In genomic region chr12:74539765-74540526, GRCh38 we compare ENCODE assay signal across 8 cellular contexts. TPM values are rescaled to one million over a fixed set of nuclear protein-coding genes. Genes with fewer than 3 reads are reported as not detected.
DNase-seq lines count a peak whose midpoint lies in the region; ATAC-seq and TF ChIP-seq lines count a peak whose summit lies in the region.

No MANE protein-coding gene starts in this region.

- no peak for DNase-seq in CD4-positive, alpha-beta T cell
- DNase-seq in central memory CD8-positive, alpha-beta T cell (ENCODE audit: low spot score in 2 of 2) = no peak
- DNase-seq in naive thymus-derived CD4-positive, alpha-beta T cell = peak in 1 of 9 donors; percentile 1
- DNase-seq in HuH-7 (ENCODE audit: low spot score) = no peak
- DNase-seq in aorta = no peak
- no peak for DNase-seq in foreskin keratinocyte

- H3K36me3 ChIP-seq in KMS-11 (ENCODE audit: insufficient read depth) (no peaks in the 10 kb centered on the region; the same call in 1 of the 2 replicates), aorta (ENCODE audit: control insufficient read depth in 1 of 2, insufficient read depth in 2 of 2, low read length in 1 of 2) (peaks cover 4% of the 10 kb centered on the region in 2 donors)
- H3K36me3 ChIP-seq in naive thymus-derived CD4-positive, alpha-beta T cell (ENCODE audit: control insufficient read depth in 2 of 3, insufficient read depth in 3 of 3, low read length in 3 of 3) = peaks cover 0 to 27% (median 0%) of the 10 kb centered on the region in 3 experiments

- peak overlapping the region; percentile 94 for H3K4me2 ChIP-seq in KMS-11

- no peak for ATAC-seq in CD4-positive, alpha-beta T cell (ENCODE audit: poor library complexity)
- no peak for ATAC-seq in central memory CD8-positive, alpha-beta T cell (replicated peaks; ENCODE audit: extremely low read depth, poor library complexity, severe bottlenecking)
- no peak for ATAC-seq in naive thymus-derived CD4-positive, alpha-beta T cell
- no peak for ATAC-seq in aorta (ENCODE audit: low FRiP score)
- ATAC-seq in HG03571 (IDR thresholded peaks at IDR 0.05; ENCODE audit: unreplicated experiment) = no peak
- ATAC-seq in foreskin keratinocyte = no peak

- peaks cover 64% of the 10 kb centered on the region for H3K4me1 Mint-ChIP-seq in CD4-positive, alpha-beta T cell (ENCODE audit: low read depth)
- H3K4me1 Mint-ChIP-seq in central memory CD8-positive, alpha-beta T cell = peaks cover 58% of the 10 kb centered on the region
- peaks cover 39 to 71% (median 61%) of the 10 kb centered on the region in 7 donors for H3K4me1 Mint-ChIP-seq in naive thymus-derived CD4-positive, alpha-beta T cell

- intact Hi-C loops in CD4-positive, alpha-beta T cell (cut with DNase I, micrococcal nuclease) = loop anchor here in 1 of 2 experiments (5.0 kb wide), 2 partner anchors 128 to 518 kb away; no protein-coding TSS in a partner anchor
- intact Hi-C loops in naive thymus-derived CD4-positive, alpha-beta T cell (cut with micrococcal nuclease) = loop anchor here (2.0 to 5.0 kb wide), 5 partner anchors 937 to 1809 kb away; partner anchors contain the start of genes BBS10 (in 2 of the 2) and NAP1L1 (in 1 of the 2)
- intact Hi-C loops in aorta (cut with DNase I) = no loop called here

- peaks cover 52% of the 10 kb centered on the region for H3K79me2 ChIP-seq in KMS-11 (ENCODE audit: insufficient read depth, low read depth)

- peak overlapping the region; percentile 100 for H3K27ac Mint-ChIP-seq in CD4-positive, alpha-beta T cell
- H3K27ac Mint-ChIP-seq in central memory CD8-positive, alpha-beta T cell (ENCODE audit: low read depth) = peak overlapping the region; percentile 100
- peak overlapping the region; percentile 60 to 100 (median 98) for H3K27ac Mint-ChIP-seq in naive thymus-derived CD4-positive, alpha-beta T cell

- WGBS in aorta, 2 donors = 41 to 57% methylated on average over 6 of the region's 6 CpGs

- no peaks in the 10 kb centered on the region for H3K27me3 ChIP-seq in CD4-positive, alpha-beta T cell (ENCODE audit: control insufficient read depth, insufficient read depth, low read length)
- H3K27me3 ChIP-seq in KMS-11 (ENCODE audit: insufficient read depth, low read depth) (no peaks in the 10 kb centered on the region), aorta (ENCODE audit: control insufficient read depth in 1 of 2, insufficient read depth in 2 of 2, low read length in 1 of 2) (no peaks in the 10 kb centered on the region), foreskin keratinocyte (no peaks in the 10 kb centered on the region)
- H3K27me3 ChIP-seq in naive thymus-derived CD4-positive, alpha-beta T cell (ENCODE audit: control insufficient read depth in 2 of 2, insufficient read depth in 2 of 2, low read length in 2 of 2) = no peaks in the 10 kb centered on the region

- POLR2A ChIA-PET in CD4-positive, alpha-beta T cell (lab: Charles Lee) = interaction anchor here (0.7 kb wide), 1 partner anchor 965 kb away, joined by 3 read pairs; no protein-coding TSS in a partner anchor
- POLR2A ChIA-PET in naive thymus-derived CD4-positive, alpha-beta T cell (lab: Charles Lee) = no interaction called here

- H2AFZ ChIP-seq in KMS-11 (ENCODE audit: low read depth) = no peak overlapping the region

- no peaks in the 10 kb centered on the region for H3K9me3 ChIP-seq in CD4-positive, alpha-beta T cell (ENCODE audit: control insufficient read depth, low read length)
- no peaks in the 10 kb centered on the region for H3K9me3 ChIP-seq in naive thymus-derived CD4-positive, alpha-beta T cell (ENCODE audit: control insufficient read depth in 2 of 3, low read length in 3 of 3)
- no peaks in the 10 kb centered on the region for H3K9me3 ChIP-seq in aorta (ENCODE audit: control insufficient read depth, low read length)

- peaks cover 24% of the 10 kb centered on the region for H4K20me1 ChIP-seq in KMS-11 (ENCODE audit: insufficient read depth)

- TF ChIP-seq CTCF in CD4-positive, alpha-beta T cell (IDR thresholded peaks at IDR 0.05) = no peak
- TF ChIP-seq CTCF in KMS-11 (conservative IDR thresholded peaks at IDR 0.05; ENCODE audit: low read depth, low read length) (no peak), foreskin keratinocyte (conservative IDR thresholded peaks at IDR 0.05) (no peak)

- peaks cover 62% of the 10 kb centered on the region for H3K36me3 Mint-ChIP-seq in CD4-positive, alpha-beta T cell (ENCODE audit: low read depth)
- peaks cover 34% of the 10 kb centered on the region for H3K36me3 Mint-ChIP-seq in central memory CD8-positive, alpha-beta T cell (ENCODE audit: insufficient read depth)
- peaks cover 13 to 44% (median 40%) of the 10 kb centered on the region in 5 donors for H3K36me3 Mint-ChIP-seq in naive thymus-derived CD4-positive, alpha-beta T cell

- H3K27ac ChIP-seq in CD4-positive, alpha-beta T cell (ENCODE audit: low read depth, low read length) = peak overlapping the region; percentile 5
- H3K27ac ChIP-seq in KMS-11 (no peak overlapping the region), aorta (ENCODE audit: low read depth in 1 of 2, low read length in 2 of 2) (no peak overlapping the region), foreskin keratinocyte (no peak overlapping the region)
- H3K27ac ChIP-seq in naive thymus-derived CD4-positive, alpha-beta T cell (ENCODE audit: low read depth, low read length) = peak overlapping the region; percentile 94

- H3K27me3 Mint-ChIP-seq in CD4-positive, alpha-beta T cell = no peaks in the 10 kb centered on the region
- no peaks in the 10 kb centered on the region for H3K27me3 Mint-ChIP-seq in central memory CD8-positive, alpha-beta T cell
- no peaks in the 10 kb centered on the region for H3K27me3 Mint-ChIP-seq in naive thymus-derived CD4-positive, alpha-beta T cell

- H3K9ac ChIP-seq in KMS-11 = no peak overlapping the region; the same call in 1 of the 2 replicates

- H3K4me3 Mint-ChIP-seq in CD4-positive, alpha-beta T cell = peak overlapping the region; percentile 95
- peak overlapping the region; percentile 96 for H3K4me3 Mint-ChIP-seq in central memory CD8-positive, alpha-beta T cell
- peak overlapping the region; percentile 87 to 99 (median 97) for H3K4me3 Mint-ChIP-seq in naive thymus-derived CD4-positive, alpha-beta T cell

- CTCF ChIA-PET in CD4-positive, alpha-beta T cell (lab: Charles Lee) = no interaction called here
- CTCF ChIA-PET in naive thymus-derived CD4-positive, alpha-beta T cell (lab: Charles Lee) = no interaction called here

- H3K4me1 ChIP-seq in KMS-11 (ENCODE audit: low read depth, poor library complexity, severe bottlenecking) (peaks cover 28% of the 10 kb centered on the region), aorta (ENCODE audit: control insufficient read depth in 1 of 2, insufficient read depth in 2 of 2, low read length in 2 of 2) (peaks cover 1 to 7% of the 10 kb centered on the region in 2 donors), foreskin keratinocyte (peaks cover 4% of the 10 kb centered on the region)
- peaks cover 27 to 32% of the 10 kb centered on the region in 2 donors for H3K4me1 ChIP-seq in naive thymus-derived CD4-positive, alpha-beta T cell (ENCODE audit: control insufficient read depth in 2 of 2, insufficient read depth in 2 of 2, low read length in 2 of 2)

- H3K4me3 ChIP-seq in KMS-11 (IDR thresholded peaks at IDR 0.05; ENCODE audit: insufficient read depth, low read depth, low read length) (no peak overlapping the region), aorta (ENCODE audit: low read length in 2 of 2) (peak overlapping the region in 1 of 2 donors; percentile 4)
- peak overlapping the region; percentile 85 for H3K4me3 ChIP-seq in naive thymus-derived CD4-positive, alpha-beta T cell (ENCODE audit: low read length)

- H3K9me3 Mint-ChIP-seq in CD4-positive, alpha-beta T cell = no peaks in the 10 kb centered on the region
- H3K9me3 Mint-ChIP-seq in central memory CD8-positive, alpha-beta T cell = no peaks in the 10 kb centered on the region
- peaks cover 0 to 24% (median 2%) of the 10 kb centered on the region in 11 donors for H3K9me3 Mint-ChIP-seq in naive thymus-derived CD4-positive, alpha-beta T cell

RNA-seq across cellular contexts. Expression of gene ATXN7L3B, which starts 2.3 kb away (rescaled TPM):
- 10 to 100 TPM; 46.1 to 47.7 TPM for total RNA-seq in CD4-positive, alpha-beta T cell
- total RNA-seq in naive thymus-derived CD4-positive, alpha-beta T cell = 10 to 100 TPM; 25.6 to 51.6 (median 46.9) TPM
- polyA plus RNA-seq in naive thymus-derived CD4-positive, alpha-beta T cell = 10 to 100 TPM; 43.9 to 50.0 TPM
- total RNA-seq in aorta (10 to 100 TPM; 19.0 to 21.5 TPM), foreskin keratinocyte (14.7 and 17.6 TPM in 2 replicates)
- polyA plus RNA-seq in aorta (1 to 10 TPM; 7.7 to 9.1 TPM), foreskin keratinocyte (7.5 and 7.7 TPM in 2 replicates)

Comparison
In these comparisons a context has a peak if more than half of its experiments do, and no peak if none do; other contexts are left out.
1. H3K27ac ChIP-seq: peak in CD4-positive, alpha-beta T cell (single experiment) and naive thymus-derived CD4-positive, alpha-beta T cell (single experiment); none in KMS-11 (single experiment), aorta (0 of 2) and foreskin keratinocyte (single experiment).
2. intact Hi-C loops: an anchor here in naive thymus-derived CD4-positive, alpha-beta T cell (2.0 to 5.0 kb wide); none called in aorta.
3. Peak in every context shown above with its lines, with median percentiles within 50 percentile points of each other: H3K27ac Mint-ChIP-seq and H3K4me3 Mint-ChIP-seq.